9 cellular contexts compared by ENCODE assay signal in genomic region chr6:78911218-78911617, GRCh38. TPM values are rescaled to one million over a fixed set of nuclear protein-coding genes. Genes with fewer than 3 reads are reported as not detected.
A peak's percentile ranks its signal among the peaks of the same experiment; 100 is the strongest.
DNase-seq lines count a peak whose midpoint lies in the region; ATAC-seq and TF ChIP-seq lines count a peak whose summit lies in the region.
"Had no signal": no experiment of that assay in that cellular context is flagged by ENCODE, and none has a peak within 500 bp of the region (broad histone marks: within the 10 kb centered on the region; RNA-seq: fewer than 3 reads in every experiment).

No MANE protein-coding gene starts in this region.

- no peak overlapping the region for H3K27ac Mint-ChIP-seq in chondrocyte (ENCODE audit: unreplicated experiment)
- H3K27ac Mint-ChIP-seq in mesothelial cell of epicardium: no peak overlapping the region

- no peak for TF ChIP-seq EP300 in transverse colon (IDR thresholded peaks at IDR 0.05; ENCODE audit: low read depth)

- H3K4me1 Mint-ChIP-seq in chondrocyte (ENCODE audit: low read depth): peaks cover 21% of the 10 kb centered on the region
- peaks cover 20% of the 10 kb centered on the region for H3K4me1 Mint-ChIP-seq in mesothelial cell of epicardium

- peaks cover 0 to 9% (median 0%) of the 10 kb centered on the region in 11 donors for H3K9me3 ChIP-seq in heart right ventricle
- H3K9me3 ChIP-seq in right atrium auricular region: no peaks in the 10 kb centered on the region
- H3K9me3 ChIP-seq in transverse colon: no peaks in the 10 kb centered on the region

- peaks cover 0 to 16% (median 0%) of the 10 kb centered on the region in 7 donors for H3K27me3 ChIP-seq in heart right ventricle
- no peaks in the 10 kb centered on the region for H3K27me3 ChIP-seq in right atrium auricular region
- H3K27me3 ChIP-seq in transverse colon: peaks cover 16% of the 10 kb centered on the region

- H3K4me3 ChIP-seq in heart right ventricle: peak overlapping the region in 6 of 10 donors; percentile 44 to 63 (median 58)
- H3K4me3 ChIP-seq in right atrium auricular region: peak overlapping the region in 1 of 2 donors; percentile 60
- H3K4me3 ChIP-seq in transverse colon: peak overlapping the region in 3 of 4 donors; percentile 28 to 52 (median 36)

- intact Hi-C loops in heart right ventricle (cut with DNase I) (no loop called here), transverse colon (cut with DNase I; ENCODE audit: low total_unique reads) (no loop called here)

- H3K9me3 Mint-ChIP-seq in chondrocyte (ENCODE audit: low read depth): peaks cover 14% of the 10 kb centered on the region
- H3K9me3 Mint-ChIP-seq in mesothelial cell of epicardium: peaks cover 7% of the 10 kb centered on the region

- DNase-seq in heart right ventricle: no peak
- DNase-seq in right atrium auricular region (ENCODE audit: low spot score): no peak
- DNase-seq in chondrocyte (ENCODE audit: low spot score): no peak
- no peak for DNase-seq in mesothelial cell of epicardium (ENCODE audit: low spot score in 2 of 2, unreplicated experiment in 2 of 2)
- DNase-seq in transverse colon: no peak
- DNase-seq in stimulated activated CD8-positive, alpha-beta memory T cell treated with anti-CD3 and anti-CD28 coated beads, Interleukin-4, amount 100 ng/mL, for 48 hours: no peak
- no peak for DNase-seq in nucleus accumbens (lab: John Stamatoyannopoulos, UW)
- DNase-seq: NCI-H1417 treated with DMSO at 0.1 percent for 48 hours had no signal

- WGBS in heart right ventricle, 2 donors: 68 to 75% methylated on average over 6 of the region's 6 CpGs
- 73 to 83% methylated on average over 3 to 6 of the region's 6 CpGs for WGBS in transverse colon (ENCODE audit: low coverage in 1 of 2), 2 donors

- no peak for ATAC-seq in heart right ventricle
- no peak for ATAC-seq in GM19351 (IDR thresholded peaks at IDR 0.05; ENCODE audit: unreplicated experiment)

- H3K27ac ChIP-seq in heart right ventricle (no peak overlapping the region), right atrium auricular region (no peak overlapping the region), transverse colon (no peak overlapping the region)

- no peaks in the 10 kb centered on the region for H3K27me3 Mint-ChIP-seq in chondrocyte (ENCODE audit: low read depth)
- peaks cover 12% of the 10 kb centered on the region for H3K27me3 Mint-ChIP-seq in mesothelial cell of epicardium (ENCODE audit: low read depth)

- H3K4me1 ChIP-seq in heart right ventricle (peaks cover 0 to 24% (median 0%) of the 10 kb centered on the region in 9 donors), right atrium auricular region (peaks cover 0 to 13% of the 10 kb centered on the region in 2 donors), transverse colon (peaks cover 0 to 11% (median 5%) of the 10 kb centered on the region in 4 donors)

- TF ChIP-seq POLR2A in transverse colon (IDR thresholded peaks at IDR 0.05): no peak

- peak overlapping the region; percentile 70 for H3K4me3 Mint-ChIP-seq in chondrocyte (ENCODE audit: unreplicated experiment)
- peak overlapping the region; percentile 71 for H3K4me3 Mint-ChIP-seq in mesothelial cell of epicardium

- in situ Hi-C loops in transverse colon (cut with MboI; ENCODE audit: low pct_ligation_motif_present in 1 of 4, low pct_unique_long_range_greater_than_20kb in 1 of 4, low sequenced_read_pairs in 3 of 4): no loop called here

- H3K36me3 ChIP-seq in heart right ventricle (peaks cover 0 to 11% (median 0%) of the 10 kb centered on the region in 9 donors), right atrium auricular region (no peaks in the 10 kb centered on the region), transverse colon (no peaks in the 10 kb centered on the region)

- peaks cover 1% of the 10 kb centered on the region for H3K36me3 Mint-ChIP-seq in chondrocyte (ENCODE audit: low read depth)
- peaks cover 2% of the 10 kb centered on the region for H3K36me3 Mint-ChIP-seq in mesothelial cell of epicardium

- TF ChIP-seq CTCF in heart right ventricle (IDR thresholded peaks at IDR 0.05) (no peak), right atrium auricular region (IDR thresholded peaks at IDR 0.05) (no peak), chondrocyte (IDR thresholded peaks at IDR 0.05) (no peak), mesothelial cell of epicardium (IDR thresholded peaks at IDR 0.05; ENCODE audit: unreplicated experiment) (no peak), transverse colon (IDR thresholded peaks at IDR 0.05) (no peak)

RNA-seq across cellular contexts. Expression of gene IRAK1BP1, which starts 43.9 kb away (rescaled TPM):
- total RNA-seq in heart right ventricle: 1 to 10 TPM; 2.0 to 6.9 (median 3.2) TPM
- 1 to 10 TPM; 1.1 to 5.4 TPM for polyA plus RNA-seq in heart right ventricle
- 1 to 10 TPM; 2.7 to 7.4 TPM for total RNA-seq in right atrium auricular region
- total RNA-seq in chondrocyte: 1.3 to 3.6 TPM (median 1.8 TPM) in 3 replicates
- 6.3 to 7.8 TPM (median 7.8 TPM) in 3 replicates for total RNA-seq in mesothelial cell of epicardium
- 1 to 10 TPM in 3 of 4 donors, not detected in 1; 1.6 to 3.7 (median 2.9) TPM for total RNA-seq in transverse colon
